Comparison of ENCODE assay signal across 22 cellular contexts in the genomic region with DNA sequence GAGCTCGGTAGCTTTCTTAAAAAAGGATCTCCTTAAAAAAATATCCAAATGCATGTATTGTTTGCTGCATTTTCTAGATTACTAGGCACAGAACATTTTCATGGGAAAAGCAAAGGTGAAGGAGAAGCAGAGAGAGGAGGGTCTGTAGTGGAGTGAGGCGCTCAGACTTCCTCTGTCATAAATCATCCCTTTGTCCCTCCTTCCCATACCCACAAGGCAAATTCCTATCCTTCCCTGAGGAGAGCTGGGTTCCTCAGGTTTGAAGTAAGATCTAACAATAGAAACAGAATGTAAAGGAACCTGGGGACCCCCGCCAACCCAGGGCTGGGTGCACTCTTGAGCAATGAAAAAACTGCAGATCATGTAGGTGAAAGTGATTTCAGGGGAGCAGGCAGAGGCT.
DNase-seq lines count a peak whose midpoint lies in the region; TF ChIP-seq lines count a peak whose summit lies in the region.
"Had no signal": no experiment of that assay in that cellular context is flagged by ENCODE, and none has a peak within 500 bp of the region (broad histone marks: within the 10 kb centered on the region; RNA-seq: fewer than 3 reads in every experiment).

No MANE protein-coding gene starts in this region.

- intact Hi-C loops in cardiac septum (cut with DNase I): no loop called here
- intact Hi-C loops in tibial artery (cut with DNase I; ENCODE audit: low total_unique reads): no loop called here
- intact Hi-C loops in activated T-helper 1 cell treated with anti-CD3 and anti-CD28 coated beads, Interleukin-12 subunit alpha, Interleukin-12 subunit beta, Interleukin-2, Interleukin-4 antibody, amounts not matched to agents 30 ng/mL and 10 ng/mL and 1 ng/mL, durations not matched to agents 14 hours and 24 hours and 36 hours (cut with micrococcal nuclease): no loop called here

- H3K4me3 ChIP-seq in cardiac muscle cell: no peak overlapping the region
- no peak overlapping the region for H3K4me3 ChIP-seq in SJSA1
- no peak overlapping the region for H3K4me3 ChIP-seq in tibial artery
- H3K4me3 ChIP-seq: GM12878, MG63, stomach, upper lobe of right lung had no signal

- DNase-seq in cardiac muscle cell (ENCODE audit: low read depth in 1 of 2, low spot score in 1 of 2) (no peak), cardiac septum (ENCODE audit: low spot score) (no peak), SJSA1 (ENCODE audit: low read depth in 1 of 2, low spot score in 2 of 2) (no peak), left kidney (ENCODE audit: low read depth, low spot score) (peak; percentile 12), tibial artery (no peak), GM20000 (ENCODE audit: low spot score) (no peak), NCI-H510A (lab: John Stamatoyannopoulos, UW) (no peak)
- DNase-seq in activated T-helper 1 cell treated with anti-CD3 and anti-CD28 coated beads, Interleukin-12 subunit alpha, Interleukin-12 subunit beta, Interleukin-2, Interleukin-4 antibody, amounts not matched to agents 30 ng/mL and 10 ng/mL and 1 ng/mL, durations not matched to agents 14 hours and 24 hours and 36 hours (ENCODE audit: low spot score): no peak
- DNase-seq: 8988T; activated CD4-positive, alpha-beta T cell treated with anti-CD3 and anti-CD28 coated beads for 36 hours; activated naive CD8-positive, alpha-beta T cell treated with anti-CD3 and anti-CD28 coated beads, Interleukin-2, amount 50 U/mL, for 24 hours; C1 segment of cervical spinal cord; caudate nucleus; erythroblast; GF-D8; naive thymus-derived CD4-positive, alpha-beta T cell; NCI-H1694 treated with DMSO at 0.1 percent for 48 hours; stomach; upper lobe of right lung had no signal

- H3K27ac Mint-ChIP-seq in activated T-helper 1 cell treated with anti-CD3 and anti-CD28 coated beads, Interleukin-12 subunit alpha, Interleukin-12 subunit beta, Interleukin-2, Interleukin-4 antibody, amounts not matched to agents 30 ng/mL and 10 ng/mL and 1 ng/mL, durations not matched to agents 14 hours and 24 hours and 36 hours: no peak overlapping the region
- H3K27ac Mint-ChIP-seq: activated CD4-positive, alpha-beta T cell treated with anti-CD3 and anti-CD28 coated beads for 36 hours; activated naive CD8-positive, alpha-beta T cell treated with anti-CD3 and anti-CD28 coated beads, Interleukin-2, amount 50 U/mL, for 24 hours; activated T-helper 17 cell treated with anti-CD3 and anti-CD28 coated beads, Interleukin-2, amount 50 U/mL, for 72 hours; naive thymus-derived CD4-positive, alpha-beta T cell had no signal

- no peaks in the 10 kb centered on the region for H3K9me3 Mint-ChIP-seq in activated T-helper 1 cell treated with anti-CD3 and anti-CD28 coated beads, Interleukin-12 subunit alpha, Interleukin-12 subunit beta, Interleukin-2, Interleukin-4 antibody, amounts not matched to agents 30 ng/mL and 10 ng/mL and 1 ng/mL, durations not matched to agents 14 hours and 24 hours and 36 hours
- H3K9me3 Mint-ChIP-seq: activated T-helper 17 cell treated with anti-CD3 and anti-CD28 coated beads, Interleukin-2, amount 50 U/mL, for 72 hours had no signal

- H3K4me1 ChIP-seq in cardiac muscle cell (ENCODE audit: low read depth) (no peaks in the 10 kb centered on the region), SJSA1 (replicated peaks) (peaks cover 21% of the 10 kb centered on the region), tibial artery (peaks cover 0 to 35% (median 7%) of the 10 kb centered on the region in 4 donors)
- H3K4me1 ChIP-seq: stomach, upper lobe of right lung had no signal

- H3K36me3 Mint-ChIP-seq in activated T-helper 1 cell treated with anti-CD3 and anti-CD28 coated beads, Interleukin-12 subunit alpha, Interleukin-12 subunit beta, Interleukin-2, Interleukin-4 antibody, amounts not matched to agents 30 ng/mL and 10 ng/mL and 1 ng/mL, durations not matched to agents 14 hours and 24 hours and 36 hours (ENCODE audit: low read depth): no peaks in the 10 kb centered on the region

- H3K27ac ChIP-seq in cardiac muscle cell: peak overlapping the region; percentile 74
- H3K27ac ChIP-seq in SJSA1: peak overlapping the region; percentile 94
- peak overlapping the region; percentile 54 to 67 for H3K27ac ChIP-seq in tibial artery
- H3K27ac ChIP-seq: stomach, upper lobe of right lung had no signal

- no peak overlapping the region for H3K4me3 Mint-ChIP-seq in activated T-helper 1 cell treated with anti-CD3 and anti-CD28 coated beads, Interleukin-12 subunit alpha, Interleukin-12 subunit beta, Interleukin-2, Interleukin-4 antibody, amounts not matched to agents 30 ng/mL and 10 ng/mL and 1 ng/mL, durations not matched to agents 14 hours and 24 hours and 36 hours
- H3K4me3 Mint-ChIP-seq: activated CD4-positive, alpha-beta T cell treated with anti-CD3 and anti-CD28 coated beads for 36 hours; activated naive CD8-positive, alpha-beta T cell treated with anti-CD3 and anti-CD28 coated beads, Interleukin-2, amount 50 U/mL, for 24 hours; activated T-helper 17 cell treated with anti-CD3 and anti-CD28 coated beads, Interleukin-2, amount 50 U/mL, for 72 hours; naive thymus-derived CD4-positive, alpha-beta T cell had no signal

- H3K9me3 ChIP-seq in cardiac muscle cell (ENCODE audit: low read depth) (no peaks in the 10 kb centered on the region), SJSA1 (replicated peaks) (0 out of 2 replicates have a peak, but pooled peaks cover 3% of the 10 kb centered on the region), tibial artery (no peaks in the 10 kb centered on the region)
- H3K9me3 ChIP-seq: stomach, upper lobe of right lung had no signal

- TF ChIP-seq CTCF in cardiac muscle cell (IDR thresholded peaks at IDR 0.05; ENCODE audit: low read depth, low read length) (no peak), tibial artery (IDR thresholded peaks at IDR 0.05) (no peak), GM20000 (IDR thresholded peaks at IDR 0.05; ENCODE audit: extremely low read depth, missing control alignments) (no peak)

- H3K36me3 ChIP-seq in cardiac muscle cell: no peaks in the 10 kb centered on the region
- no peaks in the 10 kb centered on the region for H3K36me3 ChIP-seq in SJSA1
- H3K36me3 ChIP-seq in tibial artery: no peaks in the 10 kb centered on the region
- H3K36me3 ChIP-seq: MG63, stomach, upper lobe of right lung had no signal

- H3K27me3 ChIP-seq in cardiac muscle cell: no peaks in the 10 kb centered on the region
- no peaks in the 10 kb centered on the region for H3K27me3 ChIP-seq in SJSA1 (replicated peaks)
- H3K27me3 ChIP-seq in tibial artery: no peaks in the 10 kb centered on the region
- H3K27me3 ChIP-seq: MG63, stomach, upper lobe of right lung had no signal

- H3K4me1 Mint-ChIP-seq in activated T-helper 1 cell treated with anti-CD3 and anti-CD28 coated beads, Interleukin-12 subunit alpha, Interleukin-12 subunit beta, Interleukin-2, Interleukin-4 antibody, amounts not matched to agents 30 ng/mL and 10 ng/mL and 1 ng/mL, durations not matched to agents 14 hours and 24 hours and 36 hours (ENCODE audit: low read depth): no peaks in the 10 kb centered on the region
- H3K4me1 Mint-ChIP-seq: activated CD4-positive, alpha-beta T cell treated with anti-CD3 and anti-CD28 coated beads for 36 hours; activated naive CD8-positive, alpha-beta T cell treated with anti-CD3 and anti-CD28 coated beads, Interleukin-2, amount 50 U/mL, for 24 hours; activated T-helper 17 cell treated with anti-CD3 and anti-CD28 coated beads, Interleukin-2, amount 50 U/mL, for 72 hours; naive thymus-derived CD4-positive, alpha-beta T cell had no signal

- peaks cover 2% of the 10 kb centered on the region for H3K27me3 Mint-ChIP-seq in activated T-helper 1 cell treated with anti-CD3 and anti-CD28 coated beads, Interleukin-12 subunit alpha, Interleukin-12 subunit beta, Interleukin-2, Interleukin-4 antibody, amounts not matched to agents 30 ng/mL and 10 ng/mL and 1 ng/mL, durations not matched to agents 14 hours and 24 hours and 36 hours (ENCODE audit: insufficient read depth)
